Comparison of ENCODE assay signal across 1 cellular context in genomic region chr6:170402318-170403040, GRCh38.
TF ChIP-seq lines count a peak whose summit lies in the region.

No MANE protein-coding gene starts in this region.

TF ChIP-seq in IMR-90, 13 proteins besides CTCF, POLR2A, EP300 and RAD21:
- no peak for TF ChIP-seq MAFK (IDR thresholded peaks at IDR 0.05; ENCODE audit: low read depth, low read length)
- TF ChIP-seq RCOR1 (IDR thresholded peaks at IDR 0.05; ENCODE audit: insufficient replicate concordance, low read length), result no peak
- TF ChIP-seq CHD1 (IDR thresholded peaks at IDR 0.05; ENCODE audit: low read depth, low read length), result no peak
- TF ChIP-seq MAZ (IDR thresholded peaks at IDR 0.05; ENCODE audit: borderline replicate concordance, low read depth, low read length), result no peak
- no peak for TF ChIP-seq USF2 (IDR thresholded peaks at IDR 0.05; ENCODE audit: low read depth, low read length)
- no peak for TF ChIP-seq RFX5 (IDR thresholded peaks at IDR 0.05; ENCODE audit: low read depth, low read length)
- no peak for TF ChIP-seq BHLHE40 (IDR thresholded peaks at IDR 0.05; ENCODE audit: low read depth, low read length)
- TF ChIP-seq MXI1 (IDR thresholded peaks at IDR 0.05; ENCODE audit: borderline replicate concordance, low read depth, low read length), result no peak
- no peak for TF ChIP-seq ELK1 (IDR thresholded peaks at IDR 0.05; ENCODE audit: borderline replicate concordance, low read depth, low read length)
- no peak for TF ChIP-seq SMC3 (IDR thresholded peaks at IDR 0.05; ENCODE audit: low read depth, low read length)
- no peak for TF ChIP-seq NFE2L2 (IDR thresholded peaks at IDR 0.05; ENCODE audit: low read depth, low read length)
- TF ChIP-seq CEBPB (IDR thresholded peaks at IDR 0.05; ENCODE audit: low read depth, low read length), result no peak
- no peak for TF ChIP-seq FOS (IDR thresholded peaks at IDR 0.05; ENCODE audit: low read depth, low read length)
